12 cellular contexts compared by ENCODE assay signal in genomic region chr7:85749715-85750453, GRCh38.
DNase-seq lines count a peak whose midpoint lies in the region; ATAC-seq and TF ChIP-seq lines count a peak whose summit lies in the region.
"Had no signal": no experiment of that assay in that cellular context is flagged by ENCODE, and none has a peak within 500 bp of the region (broad histone marks: within the 10 kb centered on the region; RNA-seq: fewer than 3 reads in every experiment).

No MANE protein-coding gene starts in this region.

- H3K27ac ChIP-seq in WERI-Rb-1 = no peak overlapping the region
- H3K27ac ChIP-seq in MM.1S (ENCODE audit: low read length) = no peak overlapping the region
- H3K27ac ChIP-seq: neutrophil, upper lobe of left lung had no signal

- no peaks in the 10 kb centered on the region for H3F3A ChIP-seq in MM.1S (ENCODE audit: insufficient read depth, low read length)

- ATAC-seq in HG03097 (IDR thresholded peaks at IDR 0.05; ENCODE audit: low FRiP score, unreplicated experiment) = peak; percentile 35
- no peak for ATAC-seq in stimulated activated effector memory CD8-positive, alpha-beta T cell treated with anti-CD3 and anti-CD28 coated beads, Interleukin-12 subunit alpha, Interleukin-12 subunit beta, amount 100 ng/mL, for 72 hours

- BruUV-seq in Calu3 (replicated peaks; lab: Mats Ljungman, UMichigan) = no TSS peak

- H3K4me3 ChIP-seq in WERI-Rb-1 (ENCODE audit: low read depth, low read length) (no peak overlapping the region), MM.1S (ENCODE audit: low read length) (no peak overlapping the region)
- H3K4me3 ChIP-seq: upper lobe of left lung had no signal

- TF ChIP-seq CTCF in WERI-Rb-1 (IDR thresholded peaks at IDR 0.05; ENCODE audit: low read depth, low read length) (0 out of 2 replicates have a peak, but pooled peaks have one; percentile 3), MM.1S (IDR thresholded peaks at IDR 0.05; ENCODE audit: low read length) (no peak), Calu3 (IDR thresholded peaks at IDR 0.05; ENCODE audit: unreplicated experiment) (no peak)

- H3K36me3 ChIP-seq in WERI-Rb-1 = no peaks in the 10 kb centered on the region
- no peaks in the 10 kb centered on the region for H3K36me3 ChIP-seq in MM.1S (replicated peaks; ENCODE audit: insufficient read depth, low read length)
- H3K36me3 ChIP-seq: neutrophil, upper lobe of left lung had no signal

- H3K4me2 ChIP-seq in MM.1S (ENCODE audit: low read depth, low read length) = no peak overlapping the region

- H3K9me2 ChIP-seq in MM.1S (replicated peaks; ENCODE audit: insufficient read depth, low read length) = no peaks in the 10 kb centered on the region

- intact Hi-C loops in Calu3 (cut with micrococcal nuclease; ENCODE audit: unreplicated experiment) = loop anchor here (2.0 to 10.0 kb wide), 3 partner anchors 285 to 709 kb away; partner anchors contain the start of gene SEMA3D

- H3K27me3 Mint-ChIP-seq in Calu3 (ENCODE audit: unreplicated experiment) = no peaks in the 10 kb centered on the region

- H2AFZ ChIP-seq in MM.1S (ENCODE audit: low read length) = no peak overlapping the region

- no peaks in the 10 kb centered on the region for H4K20me1 ChIP-seq in MM.1S (ENCODE audit: insufficient read depth, low read length)

- no peaks in the 10 kb centered on the region for H3K4me1 Mint-ChIP-seq in stimulated activated effector memory CD8-positive, alpha-beta T cell treated with anti-CD3 and anti-CD28 coated beads, Interleukin-12 subunit alpha, Interleukin-12 subunit beta, amount 100 ng/mL, for 72 hours
- peaks cover 10% of the 10 kb centered on the region for H3K4me1 Mint-ChIP-seq in Calu3 (ENCODE audit: low read depth, unreplicated experiment)

- H3K36me3 Mint-ChIP-seq in stimulated activated effector memory CD8-positive, alpha-beta T cell treated with anti-CD3 and anti-CD28 coated beads, Interleukin-12 subunit alpha, Interleukin-12 subunit beta, amount 100 ng/mL, for 72 hours = no peaks in the 10 kb centered on the region
- H3K36me3 Mint-ChIP-seq in Calu3 (ENCODE audit: insufficient read depth, unreplicated experiment) = no peaks in the 10 kb centered on the region

- H3K4me1 ChIP-seq in MM.1S (ENCODE audit: low read length) = no peaks in the 10 kb centered on the region
- H3K4me1 ChIP-seq: upper lobe of left lung had no signal

- peaks cover 30% of the 10 kb centered on the region for H3K9me3 Mint-ChIP-seq in stimulated activated effector memory CD8-positive, alpha-beta T cell treated with anti-CD3 and anti-CD28 coated beads, Interleukin-12 subunit alpha, Interleukin-12 subunit beta, amount 100 ng/mL, for 72 hours
- peaks cover 4% of the 10 kb centered on the region for H3K9me3 Mint-ChIP-seq in Calu3 (ENCODE audit: low read depth, unreplicated experiment)

- H3K27me3 ChIP-seq in WERI-Rb-1 (ENCODE audit: insufficient read depth, low read depth, severe bottlenecking) (no peaks in the 10 kb centered on the region), MM.1S (replicated peaks; ENCODE audit: insufficient read depth, low read length) (no peaks in the 10 kb centered on the region)
- H3K27me3 ChIP-seq: neutrophil, upper lobe of left lung had no signal

- DNase-seq in activated effector memory CD4-positive, alpha-beta T cell treated with anti-CD3 and anti-CD28 coated beads, Interleukin-2, amount 50 U/mL, for 16 hours = peak; percentile 43
- DNase-seq in activated effector memory CD4-positive, alpha-beta T cell treated with Interleukin-2 at 50 U/mL for 16 hours = no peak
- no peak for DNase-seq in WERI-Rb-1
- DNase-seq in stimulated activated effector memory CD8-positive, alpha-beta T cell treated with anti-CD3 and anti-CD28 coated beads, Interleukin-12 subunit alpha, Interleukin-12 subunit beta, amount 100 ng/mL, for 72 hours (ENCODE audit: low spot score in 2 of 2) = no peak
- no peak for DNase-seq in MM.1S
- DNase-seq in Calu3 = no peak
- no peak for DNase-seq in retina
- DNase-seq: cortex of kidney, hippocampal formation had no signal

- no peak overlapping the region for H3K27ac Mint-ChIP-seq in stimulated activated effector memory CD8-positive, alpha-beta T cell treated with anti-CD3 and anti-CD28 coated beads, Interleukin-12 subunit alpha, Interleukin-12 subunit beta, amount 100 ng/mL, for 72 hours
- H3K27ac Mint-ChIP-seq in Calu3 (ENCODE audit: unreplicated experiment) = no peak overlapping the region

- H3K9ac ChIP-seq in MM.1S (ENCODE audit: low read length) = no peak overlapping the region

- CTCF ChIA-PET in Calu3 (lab: Charles Lee) = no interaction called here

- H3K79me2 ChIP-seq in MM.1S (ENCODE audit: low read length) = no peaks in the 10 kb centered on the region

- H3K9me3 ChIP-seq in WERI-Rb-1 (ENCODE audit: severe bottlenecking) (no peaks in the 10 kb centered on the region), MM.1S (replicated peaks; ENCODE audit: insufficient read depth, low read length) (no peaks in the 10 kb centered on the region)

- H3K4me3 Mint-ChIP-seq in stimulated activated effector memory CD8-positive, alpha-beta T cell treated with anti-CD3 and anti-CD28 coated beads, Interleukin-12 subunit alpha, Interleukin-12 subunit beta, amount 100 ng/mL, for 72 hours = no peak overlapping the region
- H3K4me3 Mint-ChIP-seq in Calu3 (ENCODE audit: low read depth, unreplicated experiment) = no peak overlapping the region
